ENCODE assay signal across 10 cellular contexts in the genomic region with DNA sequence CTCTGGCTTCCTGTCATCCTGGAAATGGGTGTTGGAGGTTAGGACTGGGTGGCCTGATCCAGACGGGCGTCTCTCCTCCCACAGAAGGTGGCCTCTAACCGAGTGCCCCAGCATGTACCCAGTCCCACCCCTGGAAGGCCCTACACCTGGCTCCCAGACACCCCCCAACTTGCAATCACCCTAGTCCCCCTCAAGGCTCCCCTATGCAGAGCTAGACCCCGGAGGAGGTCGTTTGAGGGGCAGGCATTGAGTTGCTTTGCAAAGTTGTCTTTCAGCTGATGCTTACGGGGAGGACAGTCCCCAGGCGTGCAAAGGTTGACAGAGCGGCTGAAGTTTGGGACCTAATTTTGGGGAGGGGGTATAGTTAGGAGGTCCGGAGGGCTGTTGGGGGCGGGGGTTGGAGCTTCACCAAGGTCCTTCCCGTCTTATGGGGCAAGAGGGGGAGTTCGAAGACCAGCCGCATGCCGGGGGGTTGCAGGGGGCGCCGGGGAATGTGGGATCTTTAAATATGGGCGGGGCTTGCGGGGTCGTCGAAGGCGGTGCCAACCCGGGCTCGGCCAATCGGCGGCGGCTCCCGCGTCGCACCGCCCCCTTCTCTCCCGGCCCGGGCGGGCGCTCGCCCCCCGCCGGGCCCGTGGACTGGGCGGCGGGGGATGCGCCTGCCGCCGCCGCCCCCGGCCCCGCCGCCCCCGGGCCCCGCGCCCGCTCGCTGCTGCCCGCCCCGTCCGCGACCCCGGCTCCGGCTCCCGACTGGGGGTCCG. TPM values are rescaled to one million over a fixed set of nuclear protein-coding genes. Genes with fewer than 3 reads are reported as not detected.
DNase-seq lines count a peak whose midpoint lies in the region; ATAC-seq and TF ChIP-seq lines count a peak whose summit lies in the region.
"Had no signal": no experiment of that assay in that cellular context is flagged by ENCODE, and none has a peak within 500 bp of the region (broad histone marks: within the 10 kb centered on the region; RNA-seq: fewer than 3 reads in every experiment).

A gene (plus strand): TSS at position 611 of the 761 bp plus-strand sequence. CDS start 6,782 bp downstream, outside the sequence.

- TF ChIP-seq POLR2A in HCT116 (IDR thresholded peaks at IDR 0.05; ENCODE audit: borderline replicate concordance, extremely low read depth, insufficient read depth, insufficient read length): no peak

- H3K9me3 Mint-ChIP-seq in CD8-positive, alpha-beta memory T cell: peaks cover 0 to 2% (median 0%) of the 10 kb centered on the region in 5 donors

- H3K36me3 ChIP-seq in CD8-positive, alpha-beta memory T cell (ENCODE audit: insufficient read depth, low read length): no peaks in the 10 kb centered on the region
- H3K36me3 ChIP-seq in HCT116 (ENCODE audit: control insufficient read depth in 1 of 2, insufficient read depth in 2 of 2, low read length in 2 of 2) (no peaks in the 10 kb centered on the region), neuronal stem cell (replicated peaks in 1 of 2; ENCODE audit: control insufficient read depth in 2 of 2, insufficient read depth in 2 of 2, low read length in 2 of 2) (no peaks in the 10 kb centered on the region)
- H3K36me3 ChIP-seq: SJCRH30 had no signal

- ATAC-seq in HCT116 (peak; percentile 52), HG02610 (IDR thresholded peaks at IDR 0.05; ENCODE audit: unreplicated experiment) (no peak)
- ATAC-seq: GM12878 had no signal

- H4K20me1 ChIP-seq in HCT116 (ENCODE audit: insufficient read depth): no peaks in the 10 kb centered on the region

- H3K4ac ChIP-seq in neuronal stem cell (ENCODE audit: low read length): peak within 1 kb of the TSS; percentile 32

- peak within 1 kb of the TSS; percentile 87 for H2BK120ac ChIP-seq in neuronal stem cell (ENCODE audit: low read depth, low read length)

- H3K27ac ChIP-seq in CD8-positive, alpha-beta memory T cell (ENCODE audit: low read depth, low read length): no peak within 1 kb of the TSS
- no peak within 1 kb of the TSS for H3K27ac ChIP-seq in HCT116 (ENCODE audit: low read depth, low read length)
- no peak within 1 kb of the TSS for H3K27ac ChIP-seq in neuronal stem cell (replicated peaks; ENCODE audit: low read length)
- H3K27ac ChIP-seq: SJCRH30 had no signal

- POLR2A ChIA-PET in CD8-positive, alpha-beta memory T cell (lab: Charles Lee): no interaction called here
- POLR2A ChIA-PET in HCT116 (lab: Charles Lee): no interaction called here

- RAD21 ChIA-PET in HCT116 (lab: Charles Lee; ENCODE audit: low non-redundant PET in 1 of 2, low total read pairs in 2 of 2, uncharacterized antibody in 2 of 2, unreplicated experiment in 2 of 2): no interaction called here

- H3K36me3 Mint-ChIP-seq in CD8-positive, alpha-beta memory T cell: no peaks in the 10 kb centered on the region

- peak within 1 kb of the TSS; percentile 72 for H3K14ac ChIP-seq in neuronal stem cell (ENCODE audit: low read length)

- no peaks in the 10 kb centered on the region for H3K4me1 ChIP-seq in CD8-positive, alpha-beta memory T cell (ENCODE audit: insufficient read depth, low read length)
- H3K4me1 ChIP-seq in HCT116 (ENCODE audit: control insufficient read depth in 1 of 2, insufficient read depth in 2 of 2, low read length in 2 of 2) (peaks cover 0 to 10% of the 10 kb centered on the region in 2 experiments; a peak in 2 of 4 replicates), neuronal stem cell (ENCODE audit: control insufficient read depth in 2 of 2, insufficient read depth in 1 of 2, low read depth in 1 of 2, low read length in 2 of 2) (peaks cover 13 to 18% of the 10 kb centered on the region in 2 donors)
- H3K4me1 ChIP-seq: SJCRH30 had no signal

- H2BK12ac ChIP-seq in neuronal stem cell (ENCODE audit: low read length): no peak within 1 kb of the TSS

- H3K4me2 ChIP-seq in HCT116 (ENCODE audit: low read length) (peak within 1 kb of the TSS; percentile 28; the same call in 1 of the 2 replicates), neuronal stem cell (ENCODE audit: insufficient read depth, low read length, poor library complexity, severe bottlenecking) (peak within 1 kb of the TSS; percentile 100)

- peaks cover 39 to 53% of the 10 kb centered on the region in 2 donors for H3K27me3 Mint-ChIP-seq in CD8-positive, alpha-beta memory T cell

- no CpG with 5 or more reads among the region's 60 CpGs for WGBS in neuronal stem cell (ENCODE audit: extremely low coverage in 2 of 2, insufficient read length in 2 of 2, insufficient replicate concordance in 1 of 2), 2 donors

- no peak within 1 kb of the TSS for H3K27ac Mint-ChIP-seq in CD8-positive, alpha-beta memory T cell

- peak within 1 kb of the TSS; percentile 84 for H2AK5ac ChIP-seq in neuronal stem cell (ENCODE audit: low read depth, low read length)

- H2BK5ac ChIP-seq in neuronal stem cell (ENCODE audit: low read length): peak within 1 kb of the TSS; percentile 77

- peak within 1 kb of the TSS; percentile 65 for H3K23ac ChIP-seq in neuronal stem cell (ENCODE audit: low read depth, low read length, poor library complexity)

- peak within 1 kb of the TSS in 6 of 7 donors; percentile 39 to 67 (median 62) for H3K4me3 Mint-ChIP-seq in CD8-positive, alpha-beta memory T cell

- H3K18ac ChIP-seq in neuronal stem cell (ENCODE audit: low read length): peak within 1 kb of the TSS; percentile 95

- H4K8ac ChIP-seq in neuronal stem cell (ENCODE audit: low read depth, low read length): no peak within 1 kb of the TSS

- DNase-seq in CD8-positive, alpha-beta memory T cell: no peak
- no peak for DNase-seq in HCT116 (ENCODE audit: low read depth, low spot score)
- DNase-seq in ecto neural progenitor cell (ENCODE audit: low spot score): peak; percentile 76
- no peak for DNase-seq in neuronal stem cell (ENCODE audit: low spot score)
- no peak for DNase-seq in NK-92 (lab: John Stamatoyannopoulos, UW; ENCODE audit: unreplicated experiment)
- no peak for DNase-seq in GF-D8 (lab: John Stamatoyannopoulos, UW)
- no peak for DNase-seq in SKM-1 (lab: John Stamatoyannopoulos, UW; ENCODE audit: unreplicated experiment)
- DNase-seq: SJCRH30 had no signal

- H3K9me2 ChIP-seq in HCT116 (ENCODE audit: insufficient read depth): no peaks in the 10 kb centered on the region

- CTCF ChIA-PET in CD8-positive, alpha-beta memory T cell (lab: Charles Lee): interaction anchor here (0.8 kb wide), 1 partner anchor 31 kb away, joined by 3 read pairs; no protein-coding TSS in a partner anchor
- CTCF ChIA-PET in HCT116 (lab: Charles Lee): no interaction called here

- TF ChIP-seq RAD21 in HCT116 (IDR thresholded peaks at IDR 0.05; ENCODE audit: low read depth): no peak

- no peaks in the 10 kb centered on the region for H3K79me2 ChIP-seq in HCT116 (ENCODE audit: insufficient read depth, low read length)

- H3K79me1 ChIP-seq in neuronal stem cell (ENCODE audit: low read depth, low read length): peaks cover 2% of the 10 kb centered on the region

- no peaks in the 10 kb centered on the region for H3K9me3 ChIP-seq in CD8-positive, alpha-beta memory T cell (ENCODE audit: low read length)
- H3K9me3 ChIP-seq in HCT116 (ENCODE audit: control insufficient read depth in 1 of 2, insufficient read depth in 1 of 2, low read depth in 1 of 2, low read length in 2 of 2) (no peaks in the 10 kb centered on the region), neuronal stem cell (replicated peaks in 1 of 2; ENCODE audit: control insufficient read depth in 2 of 2, insufficient read depth in 1 of 2, low read depth in 1 of 2, low read length in 2 of 2) (no peaks in the 10 kb centered on the region)
- H3K9me3 ChIP-seq: SJCRH30 had no signal

- peak within 1 kb of the TSS; percentile 46 for H4K91ac ChIP-seq in neuronal stem cell (ENCODE audit: low read depth, low read length, poor library complexity)

- H3K9ac ChIP-seq in HCT116 (ENCODE audit: low read length) (no peak within 1 kb of the TSS), neuronal stem cell (ENCODE audit: low read depth, low read length, poor library complexity) (peak within 1 kb of the TSS; percentile 92)

- H2BK15ac ChIP-seq in neuronal stem cell (ENCODE audit: low read length): peak within 1 kb of the TSS; percentile 75

- H3K4me3 ChIP-seq in CD8-positive, alpha-beta memory T cell (ENCODE audit: low read length): no peak within 1 kb of the TSS
- H3K4me3 ChIP-seq in HCT116 (replicated peaks in 1 of 2; ENCODE audit: low read depth in 1 of 2, low read length in 2 of 2) (no peak within 1 kb of the TSS), neuronal stem cell (ENCODE audit: low read length in 2 of 2) (peak within 1 kb of the TSS; percentile 53 to 84)
- H3K4me3 ChIP-seq: GM12878, SJCRH30 had no signal

- peaks cover 7 to 12% (median 8%) of the 10 kb centered on the region in 3 donors for H3K4me1 Mint-ChIP-seq in CD8-positive, alpha-beta memory T cell

- no TSS peak for BruUV-seq in HCT116 (replicated peaks; lab: Mats Ljungman, UMichigan)

- intact Hi-C loops in HCT116 (cut with micrococcal nuclease): no loop called here

- H2AFZ ChIP-seq in HCT116 (ENCODE audit: low read depth, low read length, poor library complexity, severe bottlenecking) (no peak within 1 kb of the TSS), neuronal stem cell (ENCODE audit: low read length) (peak within 1 kb of the TSS; percentile 85)

- peaks cover 18% of the 10 kb centered on the region for H3K27me3 ChIP-seq in CD8-positive, alpha-beta memory T cell (ENCODE audit: insufficient read depth, low read length, poor library complexity, severe bottlenecking)
- H3K27me3 ChIP-seq in HCT116 (ENCODE audit: insufficient read depth, low read length) (no peaks in the 10 kb centered on the region), neuronal stem cell (ENCODE audit: control insufficient read depth in 3 of 3, insufficient read depth in 3 of 3, low read depth in 1 of 3, low read length in 3 of 3) (peaks cover 0 to 30% (median 11%) of the 10 kb centered on the region in 3 experiments)

- TF ChIP-seq CTCF in HCT116 (IDR thresholded peaks at IDR 0.05 in 2 of 3, conservative IDR thresholded peaks at IDR 0.05 in 1 of 3; ENCODE audit: borderline replicate concordance in 1 of 3, insufficient read depth in 1 of 3, low read depth in 2 of 3, low read length in 2 of 3): no peak

TF ChIP-seq in HCT116, 20 proteins besides CTCF, POLR2A, EP300 and RAD21 (continues in another document):
- TF ChIP-seq SRF (IDR thresholded peaks at IDR 0.05; ENCODE audit: low read depth) (no peak), TCF7L2 (IDR thresholded peaks at IDR 0.05; ENCODE audit: borderline replicate concordance, extremely low read depth, insufficient read depth, insufficient read length) (no peak), ELF1 (IDR thresholded peaks at IDR 0.05; ENCODE audit: borderline replicate concordance, low read depth) (no peak), ZNF274 (IDR thresholded peaks at IDR 0.05; ENCODE audit: low read depth, low read length) (no peak), FOSL1 (IDR thresholded peaks at IDR 0.05; ENCODE audit: low read depth) (no peak)
- TF ChIP-seq, protein P1, sequence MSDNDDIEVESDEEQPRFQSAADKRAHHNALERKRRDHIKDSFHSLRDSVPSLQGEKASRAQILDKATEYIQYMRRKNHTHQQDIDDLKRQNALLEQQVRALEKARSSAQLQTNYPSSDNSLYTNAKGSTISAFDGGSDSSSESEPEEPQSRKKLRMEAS (IDR thresholded peaks at IDR 0.05): no peak

RNA-seq across cellular contexts. Expression of the gene that starts here (rescaled TPM):
- total RNA-seq in CD8-positive, alpha-beta memory T cell: under 1 TPM; 0.13 to 0.15 TPM
- polyA plus RNA-seq in CD8-positive, alpha-beta memory T cell: not detected
- total RNA-seq in HCT116 (2021; ENCODE audit: unreplicated experiment): 0.61 TPM
- polyA plus RNA-seq in HCT116 (2012): 0.46 and 0.68 TPM in 2 replicates
- 8.4 TPM for polyA plus RNA-seq in neuronal stem cell (2013, experiment 1 of 2)
- 7.4 TPM for polyA plus RNA-seq in neuronal stem cell (2013, experiment 2 of 2)
- total RNA-seq: SJCRH30 had no signal

Comparison
In these comparisons a context has a peak if more than half of its experiments do, and no peak if none do; other contexts are left out.
1. Peak in ATAC-seq and H3K4me2 ChIP-seq in HCT116; RNA of the gene not detected or under 1 TPM.
2. H3K4me3 ChIP-seq: peak in neuronal stem cell (2 of 2); none in CD8-positive, alpha-beta memory T cell (single experiment) and HCT116 (0 of 2).